8 cellular contexts compared by ENCODE assay signal in the genomic region with DNA sequence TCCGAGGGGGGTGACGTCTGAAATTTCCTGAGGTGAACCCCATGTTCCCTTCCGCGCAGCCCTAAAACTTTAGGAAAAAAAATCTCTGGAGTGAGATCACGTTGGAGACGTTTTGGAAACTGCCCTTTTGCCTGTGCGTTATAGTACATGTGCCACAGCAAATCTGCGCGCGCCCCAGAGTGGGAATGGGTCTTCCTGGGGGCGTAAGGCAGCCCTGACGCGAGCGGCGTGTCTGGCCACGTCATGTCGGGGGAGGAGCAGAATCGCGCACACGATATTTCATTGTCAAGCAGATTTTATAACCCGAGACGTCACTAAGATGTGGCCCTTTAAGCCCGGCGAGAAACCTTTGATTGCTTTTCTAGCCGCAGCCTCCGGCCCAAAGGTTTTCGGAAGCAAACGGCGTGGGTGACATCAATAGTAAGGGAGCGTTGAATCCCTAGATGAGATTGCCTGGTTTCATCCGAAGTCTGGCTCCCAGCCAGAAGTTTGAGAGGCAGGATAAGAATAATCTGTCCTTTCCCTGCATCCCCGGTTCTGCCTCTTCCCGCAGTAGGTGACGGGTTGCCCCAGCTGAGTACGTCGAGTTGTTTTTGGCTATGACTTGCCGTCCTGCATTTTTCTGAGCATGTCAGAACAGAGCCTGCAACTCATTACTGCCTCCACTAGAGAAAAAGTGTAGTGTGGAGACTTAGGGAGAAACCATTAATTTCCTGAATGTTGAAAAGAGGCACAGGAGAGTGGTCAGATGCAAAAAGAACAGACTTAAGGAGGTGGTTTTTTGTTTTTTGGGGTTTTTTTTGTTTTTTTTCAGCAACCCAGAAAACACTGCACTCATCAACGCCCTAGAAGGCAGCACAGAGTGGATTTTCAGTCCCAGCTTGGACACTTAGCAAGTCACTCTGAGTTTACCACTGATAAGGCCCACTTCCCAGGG. TPM values are rescaled to one million over a fixed set of nuclear protein-coding genes. Genes with fewer than 3 reads are reported as not detected.
A peak's percentile ranks its signal among the peaks of the same experiment; 100 is the strongest.
DNase-seq lines count a peak whose midpoint lies in the region; ATAC-seq and TF ChIP-seq lines count a peak whose summit lies in the region.

No MANE protein-coding gene starts in this region.

- H3K36me3 ChIP-seq in adipocyte (ENCODE audit: control insufficient read depth, insufficient read depth, low read length, severe bottlenecking), result no peaks in the 10 kb centered on the region
- peaks cover 0 to 2% (median 0%) of the 10 kb centered on the region in 9 donors for H3K36me3 ChIP-seq in heart right ventricle

- H3K9me3 ChIP-seq in adipocyte (ENCODE audit: control insufficient read depth, low read length), result no peaks in the 10 kb centered on the region
- H3K9me3 ChIP-seq in heart right ventricle, result no peaks in the 10 kb centered on the region

- peak overlapping the region; percentile 94 for H3K9ac ChIP-seq in adipocyte (ENCODE audit: low read length)

- H3K27me3 ChIP-seq in adipocyte (replicated peaks; ENCODE audit: control insufficient read depth, insufficient read depth, low read length), result no peaks in the 10 kb centered on the region
- H3K27me3 ChIP-seq in heart right ventricle, result no peaks in the 10 kb centered on the region

- intact Hi-C loops in heart right ventricle (cut with DNase I) (loop anchor here in 4 of 10 donors (2.0 to 10.0 kb wide), 4 partner anchors 270 to 380 kb away; a partner anchor contains a TSS), posterior vena cava (cut with DNase I) (no loop called here)

- peak overlapping the region; percentile 94 for H3K4me3 ChIP-seq in adipocyte (ENCODE audit: low read length)
- H3K4me3 ChIP-seq in heart right ventricle, result peak overlapping the region in 9 of 10 donors; percentile 58 to 70 (median 65)

- WGBS in heart right ventricle, 2 donors, result 0 to 1% methylated on average over 38 of the region's 38 CpGs

- H3K4me1 ChIP-seq in adipocyte (ENCODE audit: control insufficient read depth, insufficient read depth, low read length) (peaks cover 46% of the 10 kb centered on the region), heart right ventricle (peaks cover 7 to 50% (median 32%) of the 10 kb centered on the region in 9 donors)

- TF ChIP-seq CTCF in GM12873 (IDR thresholded peaks at IDR 0.05; ENCODE audit: insufficient read depth, low read depth, low read length, missing control alignments), result peak; percentile 43
- TF ChIP-seq CTCF in heart right ventricle (IDR thresholded peaks at IDR 0.05), result peak in 6 of 9 donors; percentile 13 to 36 (median 31)

- ATAC-seq in HG02642 (IDR thresholded peaks at IDR 0.05; ENCODE audit: poor library complexity, unreplicated experiment), result peak; percentile 63
- ATAC-seq in heart right ventricle, result peak; percentile 86 to 94 (median 91)

- peak overlapping the region; percentile 87 to 99 (median 96) for H3K27ac ChIP-seq in heart right ventricle

- DNase-seq in NCI-H1105 (lab: John Stamatoyannopoulos, UW) (peak; percentile 87), SKM-1 (lab: John Stamatoyannopoulos, UW; ENCODE audit: unreplicated experiment) (peak; percentile 92), adipocyte (ENCODE audit: low read depth) (peak; percentile 98), heart right ventricle (peak; percentile 89 to 92), posterior vena cava (ENCODE audit: low spot score) (peak; percentile 97), ureter (ENCODE audit: low spot score) (peak; percentile 92)

RNA-seq across cellular contexts. Expression of a gene that starts 0.8 kb away (rescaled TPM):
- total RNA-seq in heart right ventricle (10 to 100 TPM; 29.9 to 66.4 (median 39.4) TPM), posterior vena cava (10 to 100 TPM; 26.5 to 31.5 TPM), ureter (41.8 TPM)
- 10 to 100 TPM; 40.2 to 42.9 TPM for polyA plus RNA-seq in heart right ventricle

RNA-seq across cellular contexts. Expression of a gene that starts 18.6 kb away (rescaled TPM):
- total RNA-seq in heart right ventricle (10 to 100 TPM; 38.3 to 75.0 (median 48.8) TPM), posterior vena cava (100 to 1,000 TPM in 1 of 2 donors, 10 to 100 TPM in 1; 95.3 to 138 TPM), ureter (71.2 TPM)
- polyA plus RNA-seq in heart right ventricle, result 10 to 100 TPM; 25.4 to 33.0 TPM

RNA-seq across cellular contexts. Expression of a gene that starts 24.3 kb away (rescaled TPM):
- total RNA-seq in heart right ventricle (10 to 100 TPM in 9 of 10 donors, 1 to 10 TPM in 1; 8.8 to 18.0 (median 13.9) TPM), posterior vena cava (10 to 100 TPM; 17.0 to 19.2 TPM), ureter (35.8 TPM)
- polyA plus RNA-seq in heart right ventricle, result 10 to 100 TPM; 11.9 to 12.1 TPM

RNA-seq across cellular contexts. Expression of a gene that starts 33.2 kb away (rescaled TPM):
- total RNA-seq in heart right ventricle (10 to 100 TPM; 42.6 to 95.7 (median 57.8) TPM), posterior vena cava (100 to 1,000 TPM; 135 to 149 TPM), ureter (216 TPM)
- polyA plus RNA-seq in heart right ventricle, result 10 to 100 TPM; 35.6 to 58.3 TPM

RNA-seq across cellular contexts. Expression of a gene that starts 37.2 kb away (rescaled TPM):
- total RNA-seq in heart right ventricle, result 10 to 100 TPM; 10.9 to 30.9 (median 17.5) TPM
- 10 to 100 TPM in 1 of 2 donors, 1 to 10 TPM in 1; 4.6 to 36.7 TPM for polyA plus RNA-seq in heart right ventricle
- 10 to 100 TPM; 22.5 to 23.4 TPM for total RNA-seq in posterior vena cava
- 24.8 TPM for total RNA-seq in ureter

Comparison
In these comparisons a context has a peak if more than half of its experiments do, and no peak if none do; other contexts are left out.
1. Peak in every context shown above with its lines: DNase-seq, ATAC-seq, H3K4me3 ChIP-seq and H3K27ac ChIP-seq.